Comparison of ENCODE assay signal across 8 cellular contexts in the genomic region with DNA sequence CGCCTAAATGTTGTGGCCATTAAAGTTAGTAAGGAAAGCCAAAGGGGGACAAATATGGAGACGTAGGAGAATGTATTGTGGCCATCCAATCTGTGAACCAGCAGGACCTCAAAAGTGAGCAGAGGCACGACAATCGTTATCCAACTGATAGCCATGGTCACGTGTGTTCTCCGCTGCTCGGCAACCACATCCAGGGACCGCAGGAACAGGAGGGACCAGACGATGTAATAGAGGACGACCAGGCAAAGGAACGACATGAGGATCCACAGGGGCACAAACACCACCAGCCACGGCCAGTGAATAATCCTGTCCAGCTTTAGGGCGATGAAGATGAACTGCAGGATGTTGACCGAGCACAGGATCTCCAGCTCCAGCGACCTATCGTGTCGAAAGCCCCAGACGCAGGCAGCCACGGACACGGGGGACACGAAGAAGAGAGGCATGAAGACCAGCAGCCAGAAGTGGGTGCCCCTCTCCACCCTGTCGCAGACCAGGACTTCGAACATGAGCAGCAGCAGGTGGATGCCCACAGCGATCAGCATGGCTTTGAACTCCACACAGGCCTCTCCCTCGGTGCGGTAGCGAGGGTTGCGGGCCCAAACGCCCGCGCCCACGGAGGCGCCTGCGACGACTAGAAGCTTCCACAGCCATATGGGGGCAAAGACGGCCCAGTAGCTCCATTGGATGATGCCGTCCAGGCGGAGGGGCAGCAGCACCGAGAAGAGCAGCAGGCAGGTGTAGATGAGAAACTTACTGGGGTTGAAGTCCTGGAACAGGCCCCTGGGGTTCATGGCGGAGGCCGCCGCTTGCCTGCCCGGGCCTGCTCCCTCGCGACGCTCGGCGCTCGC. TPM values are rescaled to one million over a fixed set of nuclear protein-coding genes. Genes with fewer than 3 reads are reported as not detected.
DNase-seq lines count a peak whose midpoint lies in the region; ATAC-seq and TF ChIP-seq lines count a peak whose summit lies in the region.

No MANE protein-coding gene starts in this region.

- no peak overlapping the region for H2BK5ac ChIP-seq in trophoblast cell (ENCODE audit: low read depth, low read length, poor library complexity)

- H2AK5ac ChIP-seq in trophoblast cell (ENCODE audit: low read length) = no peak overlapping the region

- peak overlapping the region; percentile 91 for H3K18ac ChIP-seq in trophoblast cell (ENCODE audit: low read length)

- peak overlapping the region; percentile 83 for H3K27ac Mint-ChIP-seq in Calu3 (ENCODE audit: unreplicated experiment)

- H3K4me1 Mint-ChIP-seq in Calu3 (ENCODE audit: low read depth, unreplicated experiment) = peaks cover 15% of the 10 kb centered on the region

- CTCF ChIA-PET in Calu3 (lab: Charles Lee) = interaction anchor here (0.7 to 1.5 kb wide), 5 partner anchors 9 to 91 kb away, joined by 3 to 9 read pairs (median 4); a partner anchor contains a TSS

- ATAC-seq in RWPE2 (ENCODE audit: low read depth) = no peak
- no peak for ATAC-seq in HG03159 (IDR thresholded peaks at IDR 0.05; ENCODE audit: unreplicated experiment)
- ATAC-seq in GM21526 (IDR thresholded peaks at IDR 0.05; ENCODE audit: low FRiP score, unreplicated experiment) = no peak

- H4K8ac ChIP-seq in trophoblast cell (ENCODE audit: low read depth, low read length) = peak overlapping the region; percentile 95

- peak overlapping the region; percentile 89 for H3K14ac ChIP-seq in trophoblast cell (ENCODE audit: low read length)

- H4K12ac ChIP-seq in trophoblast cell (ENCODE audit: low read depth, low read length) = peak overlapping the region; percentile 85

- no TSS peak for BruUV-seq in Calu3 (replicated peaks; lab: Mats Ljungman, UMichigan)

- TF ChIP-seq CTCF in Calu3 (IDR thresholded peaks at IDR 0.05; ENCODE audit: unreplicated experiment) (no peak), RWPE2 (IDR thresholded peaks at IDR 0.05; ENCODE audit: poor library complexity, severe bottlenecking) (no peak), fibroblast of lung (conservative IDR thresholded peaks at IDR 0.05 in 1 of 2, IDR thresholded peaks at IDR 0.05 in 1 of 2; ENCODE audit: low read depth in 1 of 2, low read length in 2 of 2) (no peak)

- H3K23ac ChIP-seq in trophoblast cell (ENCODE audit: low read length) = no peak overlapping the region

- peak overlapping the region; percentile 93 for H2BK120ac ChIP-seq in trophoblast cell (ENCODE audit: insufficient read depth, low read length, poor library complexity)

- H4K20me1 ChIP-seq in fibroblast of lung (ENCODE audit: control insufficient read depth, extremely low read depth, insufficient read depth, low read length) = no peaks in the 10 kb centered on the region

- peak overlapping the region; percentile 95 for H4K91ac ChIP-seq in trophoblast cell (ENCODE audit: low read depth, low read length)

- H3K36me3 Mint-ChIP-seq in Calu3 (ENCODE audit: insufficient read depth, unreplicated experiment) = peaks cover 42% of the 10 kb centered on the region

- H2AFZ ChIP-seq in fibroblast of lung (ENCODE audit: low read length) = peak overlapping the region; percentile 57
- H2AFZ ChIP-seq in trophoblast cell (ENCODE audit: insufficient read depth, low read length, poor library complexity) = peak overlapping the region; percentile 95

- peaks cover 8% of the 10 kb centered on the region for H3K79me1 ChIP-seq in trophoblast cell (ENCODE audit: low read length)

- H3K36me3 ChIP-seq in RWPE2 (ENCODE audit: low read depth) = peaks cover 27% of the 10 kb centered on the region
- H3K36me3 ChIP-seq in fibroblast of lung (ENCODE audit: control insufficient read depth, insufficient read depth, low read length) = peaks cover 4% of the 10 kb centered on the region
- no peaks in the 10 kb centered on the region for H3K36me3 ChIP-seq in trophoblast cell (ENCODE audit: control insufficient read depth in 1 of 2, insufficient read depth in 2 of 2, low read length in 2 of 2)

- H2BK12ac ChIP-seq in trophoblast cell (ENCODE audit: low read length) = no peak overlapping the region

- no peaks in the 10 kb centered on the region for H3K9me3 Mint-ChIP-seq in Calu3 (ENCODE audit: low read depth, unreplicated experiment)

- in situ Hi-C loops in KBM-7 (cut with MboI; ENCODE audit: low pct_unique_long_range_greater_than_20kb, low sequenced_read_pairs) = no loop called here

- peak overlapping the region; percentile 77 for H3K4ac ChIP-seq in trophoblast cell (ENCODE audit: low read depth, low read length)

- peak overlapping the region; percentile 79 for H3K4me3 Mint-ChIP-seq in Calu3 (ENCODE audit: low read depth, unreplicated experiment)

- H3K27me3 ChIP-seq in RWPE2 (ENCODE audit: insufficient read depth, poor library complexity, severe bottlenecking) (no peaks in the 10 kb centered on the region), fibroblast of lung (ENCODE audit: control insufficient read depth, insufficient read depth, low read length) (no peaks in the 10 kb centered on the region), trophoblast cell (ENCODE audit: insufficient read depth, low read length) (peaks cover 2% of the 10 kb centered on the region)

- DNase-seq in Calu3 = no peak
- peak; percentile 39 for DNase-seq in RWPE2 (ENCODE audit: low spot score)
- DNase-seq in fibroblast of lung (ENCODE audit: low read depth in 2 of 2) = no peak
- no peak for DNase-seq in trophoblast cell
- DNase-seq in KBM-7 = no peak
- DNase-seq in SIG-M5 treated with dmso at 0.1 percent for 504 hours (lab: John Stamatoyannopoulos, UW; ENCODE audit: unreplicated experiment) = no peak

- H3K27ac ChIP-seq in RWPE2 (ENCODE audit: poor library complexity, severe bottlenecking) (peak overlapping the region; percentile 64), fibroblast of lung (ENCODE audit: insufficient read depth, low read length) (peak overlapping the region; percentile 91), trophoblast cell (ENCODE audit: low read depth, low read length) (no peak overlapping the region)

- peak overlapping the region; percentile 48 for H3K4me3 ChIP-seq in RWPE2 (ENCODE audit: severe bottlenecking)
- H3K4me3 ChIP-seq in fibroblast of lung (replicated peaks in 1 of 4; ENCODE audit: control extremely low read depth in 1 of 4, insufficient read depth in 1 of 4, low read depth in 3 of 4, low read length in 4 of 4) = peak overlapping the region; percentile 45 to 72 (median 60)
- H3K4me3 ChIP-seq in trophoblast cell (ENCODE audit: low read depth, low read length) = peak overlapping the region; percentile 73

- H3K27me3 Mint-ChIP-seq in Calu3 (ENCODE audit: unreplicated experiment) = no peaks in the 10 kb centered on the region

- H3K9me3 ChIP-seq in RWPE2 (ENCODE audit: severe bottlenecking) = no peaks in the 10 kb centered on the region
- H3K9me3 ChIP-seq in fibroblast of lung (ENCODE audit: control insufficient read depth, insufficient read depth, low read depth, low read length) = no peaks in the 10 kb centered on the region
- H3K9me3 ChIP-seq in trophoblast cell (ENCODE audit: insufficient read depth, low read depth, low read length) = peaks cover 7% of the 10 kb centered on the region

- H3K4me2 ChIP-seq in fibroblast of lung (ENCODE audit: extremely low read depth, insufficient read depth, low read length) (peak overlapping the region; percentile 70), trophoblast cell (ENCODE audit: low read length) (peak overlapping the region; percentile 81)

- no CpG with 5 or more reads among the region's 49 CpGs for WGBS in trophoblast cell (ENCODE audit: extremely low coverage, insufficient coverage, insufficient read length)

- H3K79me2 ChIP-seq in fibroblast of lung (ENCODE audit: control insufficient read depth, insufficient read depth, low read length) (peaks cover 9% of the 10 kb centered on the region), trophoblast cell (ENCODE audit: control insufficient read depth, insufficient read depth, low read length, poor library complexity) (peaks cover 4% of the 10 kb centered on the region)

- H3K9ac ChIP-seq in fibroblast of lung (ENCODE audit: insufficient read depth, low read length) (peak overlapping the region; percentile 92), trophoblast cell (ENCODE audit: low read length) (no peak overlapping the region)

- intact Hi-C loops in Calu3 (cut with micrococcal nuclease; ENCODE audit: unreplicated experiment) = no loop called here

- peaks cover 21% of the 10 kb centered on the region for H3K4me1 ChIP-seq in RWPE2 (ENCODE audit: insufficient read depth, poor library complexity, severe bottlenecking)
- peaks cover 3% of the 10 kb centered on the region for H3K4me1 ChIP-seq in fibroblast of lung (ENCODE audit: control insufficient read depth, extremely low read depth, insufficient read depth, low read length)
- H3K4me1 ChIP-seq in trophoblast cell (ENCODE audit: control insufficient read depth in 1 of 2, insufficient read depth in 2 of 2, low read length in 2 of 2) = peaks cover 11 to 12% of the 10 kb centered on the region in 2 experiments

RNA-seq across cellular contexts. Expression of a gene that starts 0.8 kb away (rescaled TPM):
- 42.0 and 42.8 TPM in 2 replicates for total RNA-seq in Calu3 (2022)
- 25.2 and 25.9 TPM in 2 replicates for total RNA-seq in fibroblast of lung
- polyA plus RNA-seq in fibroblast of lung = 28.8 and 35.1 TPM in 2 replicates
- 25.1 and 29.1 TPM in 2 replicates for polyA plus RNA-seq in fibroblast of lung (2012)
- polyA minus RNA-seq in fibroblast of lung (ENCODE audit: low replicate concordance) = 31.8 and 54.1 TPM in 2 replicates
- polyA plus RNA-seq in trophoblast cell (2013) = 10.6 and 10.8 TPM in 2 replicates

RNA-seq across cellular contexts. Expression of a gene that starts 30.2 kb away (rescaled TPM):
- total RNA-seq in Calu3 (2022) (40.2 and 41.3 TPM in 2 replicates), fibroblast of lung (46.2 and 58.3 TPM in 2 replicates)
- polyA plus RNA-seq in fibroblast of lung = 73.9 and 90.5 TPM in 2 replicates
- 60.5 and 75.0 TPM in 2 replicates for polyA plus RNA-seq in fibroblast of lung (2012)
- 8.7 and 13.2 TPM in 2 replicates for polyA minus RNA-seq in fibroblast of lung (ENCODE audit: low replicate concordance)
- polyA plus RNA-seq in trophoblast cell (2013) = 61.1 and 61.5 TPM in 2 replicates
